ENCODE assay signal across 8 cellular contexts in genomic region chr4:6574747-6575502, GRCh38. TPM values are rescaled to one million over a fixed set of nuclear protein-coding genes. Genes with fewer than 3 reads are reported as not detected.
DNase-seq lines count a peak whose midpoint lies in the region; ATAC-seq and TF ChIP-seq lines count a peak whose summit lies in the region.

TSS of gene MAN2B2 (plus strand) at chr4:6575189. CDS start at chr4:6575211, 22 bp downstream.

- H3K27ac Mint-ChIP-seq in naive thymus-derived CD4-positive, alpha-beta T cell, result peak within 1 kb of the TSS; percentile 68 to 91 (median 84)
- H3K27ac Mint-ChIP-seq in stimulated activated memory B cell treated with anti-CD40 and anti-IgM and Interleukin-4, amounts not matched to agents 10 μg/mL and 1 μg/mL and 100 μg/mL, for 72 hours, result peak within 1 kb of the TSS; percentile 85

- no TSS peak for BruUV-seq in Panc1 (replicated peaks; lab: Mats Ljungman, UMichigan)

- POLR2A ChIA-PET in Panc1 (lab: Charles Lee), result interaction anchor here (0.6 kb wide), 1 partner anchor 365 kb away, joined by 3 read pairs; no protein-coding TSS in a partner anchor
- POLR2A ChIA-PET in naive thymus-derived CD4-positive, alpha-beta T cell (lab: Charles Lee), result interaction anchor here (0.6 to 2.9 kb wide), 6 partner anchors 66 to 496 kb away, joined by 3 to 19 read pairs (median 3); partner anchors contain the start of gene MRFAP1

- CTCF ChIA-PET in Panc1 (lab: Charles Lee), result no interaction called here
- CTCF ChIA-PET in naive thymus-derived CD4-positive, alpha-beta T cell (lab: Charles Lee), result interaction anchor here (0.7 kb wide), 1 partner anchor 112 kb away, joined by 3 read pairs; no protein-coding TSS in a partner anchor

- in situ Hi-C loops in Panc1 (cut with HindIII; ENCODE audit: low pct_unique_long_range_greater_than_20kb, low sequenced_read_pairs), result no loop called here

- peak within 1 kb of the TSS; percentile 84 to 94 (median 90) for H3K4me3 Mint-ChIP-seq in naive thymus-derived CD4-positive, alpha-beta T cell
- H3K4me3 Mint-ChIP-seq in stimulated activated memory B cell treated with anti-CD40 and anti-IgM and Interleukin-4, amounts not matched to agents 10 μg/mL and 1 μg/mL and 100 μg/mL, for 72 hours, result peak within 1 kb of the TSS; percentile 96

- peaks cover 6 to 13% (median 8%) of the 10 kb centered on the region in 7 donors for H3K4me1 Mint-ChIP-seq in naive thymus-derived CD4-positive, alpha-beta T cell
- peaks cover 12% of the 10 kb centered on the region for H3K4me1 Mint-ChIP-seq in stimulated activated memory B cell treated with anti-CD40 and anti-IgM and Interleukin-4, amounts not matched to agents 10 μg/mL and 1 μg/mL and 100 μg/mL, for 72 hours

- no peak for TF ChIP-seq CTCF in Panc1 (IDR thresholded peaks at IDR 0.05)

- peaks cover 0 to 17% (median 0%) of the 10 kb centered on the region in 5 donors for H3K27me3 Mint-ChIP-seq in naive thymus-derived CD4-positive, alpha-beta T cell
- H3K27me3 Mint-ChIP-seq in stimulated activated memory B cell treated with anti-CD40 and anti-IgM and Interleukin-4, amounts not matched to agents 10 μg/mL and 1 μg/mL and 100 μg/mL, for 72 hours, result no peaks in the 10 kb centered on the region

- H3K36me3 ChIP-seq in Panc1 (ENCODE audit: control insufficient read depth, insufficient read depth, low read length), result no peaks in the 10 kb centered on the region
- H3K36me3 ChIP-seq in naive thymus-derived CD4-positive, alpha-beta T cell (ENCODE audit: control insufficient read depth in 2 of 3, insufficient read depth in 3 of 3, low read length in 3 of 3), result peaks cover 6 to 38% (median 9%) of the 10 kb centered on the region in 3 experiments

- peaks cover 15 to 26% (median 23%) of the 10 kb centered on the region in 5 donors for H3K36me3 Mint-ChIP-seq in naive thymus-derived CD4-positive, alpha-beta T cell
- peaks cover 32% of the 10 kb centered on the region for H3K36me3 Mint-ChIP-seq in stimulated activated memory B cell treated with anti-CD40 and anti-IgM and Interleukin-4, amounts not matched to agents 10 μg/mL and 1 μg/mL and 100 μg/mL, for 72 hours

- peaks cover 0 to 10% (median 0%) of the 10 kb centered on the region in 11 donors for H3K9me3 Mint-ChIP-seq in naive thymus-derived CD4-positive, alpha-beta T cell
- peaks cover 14% of the 10 kb centered on the region for H3K9me3 Mint-ChIP-seq in stimulated activated memory B cell treated with anti-CD40 and anti-IgM and Interleukin-4, amounts not matched to agents 10 μg/mL and 1 μg/mL and 100 μg/mL, for 72 hours

- no peaks in the 10 kb centered on the region; the same call in 1 of the 2 replicates for H3K4me1 ChIP-seq in Panc1 (ENCODE audit: control insufficient read depth, insufficient read depth, low read length)
- peaks cover 5 to 9% of the 10 kb centered on the region in 2 donors for H3K4me1 ChIP-seq in naive thymus-derived CD4-positive, alpha-beta T cell (ENCODE audit: control insufficient read depth in 2 of 2, insufficient read depth in 2 of 2, low read length in 2 of 2)

- H3K27me3 ChIP-seq in Panc1 (ENCODE audit: control insufficient read depth, insufficient read depth, low read length), result no peaks in the 10 kb centered on the region
- no peaks in the 10 kb centered on the region for H3K27me3 ChIP-seq in naive thymus-derived CD4-positive, alpha-beta T cell (ENCODE audit: control insufficient read depth in 2 of 2, insufficient read depth in 2 of 2, low read length in 2 of 2)

- peak; percentile 93 for ATAC-seq in GM21515 (IDR thresholded peaks at IDR 0.05; ENCODE audit: unreplicated experiment)
- peak; percentile 98 for ATAC-seq in Panc1
- ATAC-seq in naive thymus-derived CD4-positive, alpha-beta T cell, result peak; percentile 96
- ATAC-seq in stimulated activated memory B cell treated with anti-CD40 and anti-IgM and Interleukin-4, amounts not matched to agents 10 μg/mL and 1 μg/mL and 100 μg/mL, for 72 hours, result peak; percentile 92

- DNase-seq in DMS153 treated with DMSO at 0.1 percent for 48 hours (lab: John Stamatoyannopoulos, UW; ENCODE audit: unreplicated experiment) (peak; percentile 26), HuH-7.5 (ENCODE audit: low spot score) (peak; percentile 99), Panc1 (ENCODE audit: low read depth, low spot score) (no peak), activated T-helper 1 cell treated with Interleukin-2 at 50 U/mL for 16 hours (ENCODE audit: low read depth) (peak; percentile 78), fibroblast of gingiva (ENCODE audit: low read depth) (peak; percentile 72)
- peak; percentile 68 to 92 (median 75) for DNase-seq in naive thymus-derived CD4-positive, alpha-beta T cell

- intact Hi-C loops in Panc1 (cut with micrococcal nuclease; ENCODE audit: unreplicated experiment), result no loop called here
- intact Hi-C loops in naive thymus-derived CD4-positive, alpha-beta T cell (cut with micrococcal nuclease), result loop anchor here (1.0 to 10.0 kb wide), 8 partner anchors 65 to 528 kb away; partner anchors contain the start of genes KIAA0232 (in 2 of the 2), MRFAP1 (in 2 of the 2), MRFAP1L1 (in 2 of the 2) and GRPEL1 (in 1 of the 2)

- peak within 1 kb of the TSS; percentile 75 for H3K27ac ChIP-seq in Panc1 (ENCODE audit: low read length)
- peak within 1 kb of the TSS; percentile 83 for H3K27ac ChIP-seq in naive thymus-derived CD4-positive, alpha-beta T cell (ENCODE audit: low read depth, low read length)

- H3K9me3 ChIP-seq in Panc1 (ENCODE audit: control insufficient read depth, insufficient read depth, low read depth, low read length), result no peaks in the 10 kb centered on the region
- no peaks in the 10 kb centered on the region for H3K9me3 ChIP-seq in naive thymus-derived CD4-positive, alpha-beta T cell (ENCODE audit: control insufficient read depth in 2 of 3, low read length in 3 of 3)

- H3K4me3 ChIP-seq in Panc1 (ENCODE audit: low read depth in 2 of 2, low read length in 2 of 2), result peak within 1 kb of the TSS; percentile 78 to 83
- peak within 1 kb of the TSS; percentile 92 for H3K4me3 ChIP-seq in naive thymus-derived CD4-positive, alpha-beta T cell (ENCODE audit: low read length)

RNA-seq across cellular contexts. Expression of gene MAN2B2, which starts in this region (rescaled TPM):
- 34.4 TPM for total RNA-seq in Panc1 (2021; ENCODE audit: unreplicated experiment)
- 34.6 TPM for polyA plus RNA-seq in Panc1 (2012; ENCODE audit: insufficient read length)
- total RNA-seq in naive thymus-derived CD4-positive, alpha-beta T cell, result 10 to 100 TPM; 28.7 to 56.2 (median 39.4) TPM
- 10 to 100 TPM; 10.5 to 31.4 TPM for polyA plus RNA-seq in naive thymus-derived CD4-positive, alpha-beta T cell
